Comparison of ENCODE assay signal across 19 cellular contexts in genomic region chr10:79173582-79174262, GRCh38.
"Had no signal": no experiment of that assay in that cellular context is flagged by ENCODE, and none has a peak within 500 bp of the region (broad histone marks: within the 10 kb centered on the region; RNA-seq: fewer than 3 reads in every experiment).

No MANE protein-coding gene starts in this region.

- DNase-seq: activated CD4-positive, alpha-beta T cell treated with anti-CD3 and anti-CD28 coated beads, Interleukin-2, amount 50 U/mL, for 48 hours; activated CD8-positive, alpha-beta memory T cell treated with anti-CD3 and anti-CD28 coated beads, Interleukin-2, amount 10 ng/mL, durations not matched to agents 7 days and 5 days; activated naive CD8-positive, alpha-beta T cell treated with anti-CD3 and anti-CD28 coated beads, Interleukin-2, amount 10 ng/mL, durations not matched to agents 7 days and 5 days; activated T-cell treated with anti-CD3 and anti-CD28 coated beads, Interleukin-2, amount 50 U/mL, for 48 hours; heart right ventricle; islet precursor cell; left ventricle myocardium superior; posterior cingulate gyrus; stimulated activated naive B cell treated with anti-CD40 and anti-IgM and Interleukin-4, amounts not matched to agents 10 μg/mL and 1 μg/mL and 100 μg/mL, for 72 hours; substantia nigra; SW 1271; upper lobe of left lung had no signal

- H3K27me3 Mint-ChIP-seq: activated CD8-positive, alpha-beta memory T cell treated with anti-CD3 and anti-CD28 coated beads, Interleukin-2, amount 10 ng/mL, durations not matched to agents 7 days and 5 days; activated naive CD8-positive, alpha-beta T cell treated with anti-CD3 and anti-CD28 coated beads, Interleukin-2, amount 10 ng/mL, durations not matched to agents 7 days and 5 days had no signal

- H3K4me1 Mint-ChIP-seq: activated CD8-positive, alpha-beta memory T cell treated with anti-CD3 and anti-CD28 coated beads, Interleukin-2, amount 10 ng/mL, durations not matched to agents 7 days and 5 days had no signal

- H3K4me3 Mint-ChIP-seq: activated CD8-positive, alpha-beta memory T cell treated with anti-CD3 and anti-CD28 coated beads, Interleukin-2, amount 10 ng/mL, durations not matched to agents 7 days and 5 days; activated naive CD8-positive, alpha-beta T cell treated with anti-CD3 and anti-CD28 coated beads, Interleukin-2, amount 10 ng/mL, durations not matched to agents 7 days and 5 days; stimulated activated naive B cell treated with anti-CD40 and anti-IgM and Interleukin-4, amounts not matched to agents 10 μg/mL and 1 μg/mL and 100 μg/mL, for 72 hours had no signal

- H3K9me3 Mint-ChIP-seq: activated naive CD8-positive, alpha-beta T cell treated with anti-CD3 and anti-CD28 coated beads, Interleukin-2, amount 10 ng/mL, durations not matched to agents 7 days and 5 days; stimulated activated naive B cell treated with anti-CD40 and anti-IgM and Interleukin-4, amounts not matched to agents 10 μg/mL and 1 μg/mL and 100 μg/mL, for 72 hours had no signal

- H3K4me3 ChIP-seq: ascending aorta, heart right ventricle, smooth muscle cell, upper lobe of left lung had no signal

- H3K9me3 ChIP-seq: ascending aorta, heart right ventricle, upper lobe of left lung had no signal

- ATAC-seq: activated CD4-positive, CD25-positive, alpha-beta regulatory T cell treated with anti-CD3 and anti-CD28 coated beads, Interleukin-2, amount 50 U/mL, for 24 hours; activated CD8-positive, alpha-beta memory T cell treated with anti-CD3 and anti-CD28 coated beads, Interleukin-2, amount 10 ng/mL, durations not matched to agents 7 days and 5 days; heart right ventricle; left ventricle myocardium superior; right cardiac atrium; stimulated activated naive B cell treated with anti-CD40 and anti-IgM and Interleukin-4, amounts not matched to agents 10 μg/mL and 1 μg/mL and 100 μg/mL, for 72 hours had no signal

- H3K27ac Mint-ChIP-seq: activated CD8-positive, alpha-beta memory T cell treated with anti-CD3 and anti-CD28 coated beads, Interleukin-2, amount 10 ng/mL, durations not matched to agents 7 days and 5 days; activated naive CD8-positive, alpha-beta T cell treated with anti-CD3 and anti-CD28 coated beads, Interleukin-2, amount 10 ng/mL, durations not matched to agents 7 days and 5 days; stimulated activated naive B cell treated with anti-CD40 and anti-IgM and Interleukin-4, amounts not matched to agents 10 μg/mL and 1 μg/mL and 100 μg/mL, for 72 hours had no signal

- H3K36me3 Mint-ChIP-seq: activated CD8-positive, alpha-beta memory T cell treated with anti-CD3 and anti-CD28 coated beads, Interleukin-2, amount 10 ng/mL, durations not matched to agents 7 days and 5 days; activated naive CD8-positive, alpha-beta T cell treated with anti-CD3 and anti-CD28 coated beads, Interleukin-2, amount 10 ng/mL, durations not matched to agents 7 days and 5 days; stimulated activated naive B cell treated with anti-CD40 and anti-IgM and Interleukin-4, amounts not matched to agents 10 μg/mL and 1 μg/mL and 100 μg/mL, for 72 hours had no signal

- H3K4me2 ChIP-seq: smooth muscle cell had no signal

- H3K27ac ChIP-seq: ascending aorta had no signal

- FAIRE-seq: colon, endothelial cell of umbilical vein, frontal cortex had no signal

- H3K27me3 ChIP-seq: ascending aorta, heart right ventricle, upper lobe of left lung had no signal
